14 cellular contexts compared by ENCODE assay signal in the genomic region with DNA sequence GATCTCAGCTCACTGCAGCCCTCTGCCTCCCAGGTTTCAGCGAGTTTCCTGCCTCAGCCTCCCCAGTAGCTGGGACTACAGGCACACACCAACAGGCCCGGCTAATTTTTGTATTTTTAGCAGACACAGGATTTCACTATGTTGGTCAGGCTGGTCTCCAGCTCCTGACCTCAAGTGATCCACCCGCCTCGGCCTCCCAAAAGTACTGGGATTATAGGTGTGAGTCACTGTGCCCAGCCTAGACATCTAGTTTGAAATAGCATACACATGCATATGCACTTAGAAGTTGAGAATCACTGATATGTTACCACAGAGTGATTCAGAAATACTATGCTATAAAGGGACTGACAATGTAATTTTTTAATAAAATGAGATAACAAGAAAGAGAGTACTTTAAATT.
DNase-seq lines count a peak whose midpoint lies in the region; ATAC-seq and TF ChIP-seq lines count a peak whose summit lies in the region.
"Had no signal": no experiment of that assay in that cellular context is flagged by ENCODE, and none has a peak within 500 bp of the region (broad histone marks: within the 10 kb centered on the region; RNA-seq: fewer than 3 reads in every experiment).

No MANE protein-coding gene starts in this region.

- no peaks in the 10 kb centered on the region for H3K27me3 ChIP-seq in BJ (ENCODE audit: control insufficient read depth, insufficient read depth, low read length)
- H3K27me3 ChIP-seq: ascending aorta, esophagus muscularis mucosa had no signal

- POLR2A ChIA-PET in BJ (lab: Charles Lee), result no interaction called here

- H3K27me3 Mint-ChIP-seq in nephron progenitor cell (ENCODE audit: low read depth, poor library complexity), result no peaks in the 10 kb centered on the region

- no peak overlapping the region for H3K4me3 ChIP-seq in BJ (ENCODE audit: low read depth, low read length)
- no peak overlapping the region for H3K4me3 ChIP-seq in cardiac fibroblast (replicated peaks in 1 of 2; ENCODE audit: low read depth in 2 of 2, low read length in 2 of 2)
- H3K4me3 ChIP-seq: ascending aorta, esophagus muscularis mucosa, prostate gland had no signal

- peak overlapping the region; percentile 23 for H3K27ac Mint-ChIP-seq in nephron progenitor cell
- H3K27ac Mint-ChIP-seq: WTC11 had no signal

- no peak for TF ChIP-seq CTCF in BJ (IDR thresholded peaks at IDR 0.05; ENCODE audit: insufficient read depth, low read depth, low read length)
- no peak for TF ChIP-seq CTCF in cardiac fibroblast (IDR thresholded peaks at IDR 0.05; ENCODE audit: low read depth, low read length)
- TF ChIP-seq CTCF in nephron progenitor cell (IDR thresholded peaks at IDR 0.05), result no peak

- no peak overlapping the region for H3K27ac ChIP-seq in caudate nucleus (ENCODE audit: low read depth, low read length)
- H3K27ac ChIP-seq: ascending aorta, esophagus muscularis mucosa, prostate gland had no signal

- peaks cover 37% of the 10 kb centered on the region for H3K36me3 Mint-ChIP-seq in nephron progenitor cell (ENCODE audit: low read depth)

- peaks cover 6% of the 10 kb centered on the region for H3K36me3 ChIP-seq in BJ (ENCODE audit: control insufficient read depth, insufficient read depth, low read length)
- H3K36me3 ChIP-seq: prostate gland had no signal

- peak; percentile 8 for DNase-seq in BJ (ENCODE audit: low read depth)
- DNase-seq in HT1080 (ENCODE audit: low read depth), result peak; percentile 74
- peak; percentile 20 to 57 for DNase-seq in cardiac fibroblast (ENCODE audit: low read depth in 2 of 2)
- DNase-seq in nephron progenitor cell, result no peak
- no peak for DNase-seq in NCI-H1048 (lab: John Stamatoyannopoulos, UW)
- no peak for DNase-seq in caudate nucleus (lab: John Stamatoyannopoulos, UW)
- no peak for DNase-seq in activated effector memory CD4-positive, alpha-beta T cell treated with Interleukin-2 at 50 U/mL for 16 hours
- DNase-seq: NCI-H2081 treated with DMSO at 0.1 percent for 48 hours had no signal

- H3K4me1 Mint-ChIP-seq in nephron progenitor cell, result peaks cover 3% of the 10 kb centered on the region

- CTCF ChIA-PET in BJ (lab: Yijun Ruan, JAX), result interaction anchor here (1.1 kb wide), 1 partner anchor 12 kb away, joined by 3 read pairs; no protein-coding TSS in a partner anchor

- H3K9me3 Mint-ChIP-seq in nephron progenitor cell, result no peaks in the 10 kb centered on the region

- ATAC-seq in HG03342 (IDR thresholded peaks at IDR 0.05; ENCODE audit: unreplicated experiment), result no peak
- ATAC-seq: left lobe of liver, WTC11 had no signal

- no peak overlapping the region for H3K4me3 Mint-ChIP-seq in nephron progenitor cell
- H3K4me3 Mint-ChIP-seq: WTC11 had no signal

Comparison
In these comparisons a context has a peak if more than half of its experiments do, and no peak if none do; other contexts are left out.
1. DNase-seq: peak in BJ (single experiment), HT1080 (single experiment) and cardiac fibroblast (2 of 2); none in nephron progenitor cell (single experiment), NCI-H1048 (single experiment), caudate nucleus (0 of 61) and activated effector memory CD4-positive, alpha-beta T cell treated with Interleukin-2 at 50 U/mL for 16 hours (single experiment).